Comparison of ENCODE assay signal across 1 cellular context in the genomic region with DNA sequence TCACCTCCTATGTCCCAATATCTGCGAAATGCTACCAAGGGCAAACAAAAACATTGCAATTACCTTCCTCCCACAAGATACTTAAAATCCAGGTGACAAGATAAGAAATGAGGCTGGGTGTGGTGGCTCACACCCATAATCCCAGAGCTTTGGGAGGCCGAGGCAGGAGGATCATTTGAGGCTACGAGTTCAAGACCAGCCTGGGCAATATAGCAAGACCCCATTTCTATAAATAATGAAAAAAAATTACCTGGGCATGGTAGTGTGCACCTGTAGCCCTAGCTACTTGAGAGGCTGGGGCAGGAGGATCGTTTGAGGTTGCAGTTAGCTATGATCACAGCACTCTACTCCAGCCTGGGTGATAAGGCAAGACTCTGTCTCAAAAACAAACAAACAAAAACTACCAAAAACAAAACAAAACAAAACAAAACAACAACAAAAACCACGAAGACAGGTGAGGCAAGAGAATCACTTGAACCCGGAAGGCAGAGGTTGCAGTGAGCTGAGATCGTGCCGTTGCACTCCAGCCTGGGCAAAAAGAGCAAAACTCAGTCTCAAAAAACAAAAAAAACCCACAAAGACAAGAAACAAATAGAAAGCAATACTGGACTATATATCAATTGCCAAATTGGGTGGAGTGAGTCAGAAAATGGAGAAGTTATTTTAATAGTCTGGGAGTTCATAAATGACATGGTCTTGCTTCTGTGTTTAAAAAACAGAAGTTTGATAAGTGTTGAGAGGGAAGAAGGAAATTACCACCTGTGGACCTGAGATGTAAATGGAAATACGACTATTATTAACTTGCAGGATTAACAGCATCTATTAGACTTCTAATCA.
TF ChIP-seq lines count a peak whose summit lies in the region.

No MANE protein-coding gene starts in this region.

TF ChIP-seq in H1, 55 proteins besides CTCF, POLR2A, EP300 and RAD21:
- no peak for TF ChIP-seq TAF7 (optimal IDR thresholded peaks at IDR 0.05; ENCODE audit: borderline replicate concordance, low read depth, low read length)
- TF ChIP-seq KDM1A (IDR thresholded peaks at IDR 0.05; ENCODE audit: borderline replicate concordance, low read length) = peak; percentile 23; the same call in 1 of the 2 replicates
